Comparison of ENCODE assay signal across 8 cellular contexts in the genomic region with DNA sequence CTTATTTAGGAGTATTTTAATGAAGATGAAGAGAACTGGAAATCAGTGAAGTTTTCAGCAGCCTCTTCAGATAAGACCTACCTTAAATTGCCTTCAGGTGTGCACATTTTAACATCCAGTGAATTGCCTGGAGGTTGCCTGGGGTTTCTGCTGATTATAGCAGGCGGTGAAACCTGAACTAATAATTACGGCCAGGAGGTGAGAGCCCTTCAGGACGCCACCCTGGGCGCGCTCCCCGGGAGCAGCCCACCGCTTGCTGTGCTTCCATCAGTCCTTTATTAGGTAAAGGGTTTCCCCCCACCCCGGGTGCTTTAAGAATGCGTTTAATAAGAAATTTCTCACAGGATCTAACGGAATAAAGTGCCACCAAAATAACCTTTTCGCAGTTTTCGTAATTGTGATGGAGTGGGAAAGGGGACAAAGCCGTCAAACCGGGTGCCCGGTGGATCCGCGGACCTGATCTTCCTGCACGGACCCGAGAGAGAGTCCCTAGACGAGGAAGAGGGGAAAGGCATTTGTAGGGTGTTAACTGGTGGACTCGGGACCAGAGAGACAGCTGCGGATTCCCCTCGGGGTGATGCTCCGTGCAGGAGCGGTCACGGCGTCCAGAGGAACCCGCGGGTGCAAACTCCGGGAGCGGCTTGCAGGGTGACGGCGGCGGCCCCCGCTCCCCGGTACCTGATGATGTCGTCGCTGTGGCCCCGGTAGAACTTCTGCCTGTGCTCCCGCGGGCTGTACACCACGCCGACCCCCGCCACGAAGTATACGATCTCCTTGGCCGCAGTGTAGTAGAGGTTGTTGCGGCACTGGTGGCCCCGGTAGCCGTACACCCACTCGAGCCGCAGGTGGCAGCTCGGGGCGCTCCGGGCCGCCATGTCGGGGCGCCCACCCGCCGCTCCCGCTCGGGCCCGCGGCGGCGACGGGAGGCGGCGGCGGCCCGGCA. TPM values are rescaled to one million over a fixed set of nuclear protein-coding genes. Genes with fewer than 3 reads are reported as not detected.
A peak's percentile ranks its signal among the peaks of the same experiment; 100 is the strongest.
DNase-seq lines count a peak whose midpoint lies in the region; ATAC-seq and TF ChIP-seq lines count a peak whose summit lies in the region.

No MANE protein-coding gene starts in this region.

- no peaks in the 10 kb centered on the region for H3K9me2 ChIP-seq in PC-9 (ENCODE audit: insufficient read depth)

- peak overlapping the region; percentile 66 for H3K4me3 Mint-ChIP-seq in Calu3 (ENCODE audit: low read depth, unreplicated experiment)

- peak; percentile 10 for ATAC-seq in HG02588 (IDR thresholded peaks at IDR 0.05; ENCODE audit: unreplicated experiment)
- ATAC-seq in GM21381 (IDR thresholded peaks at IDR 0.05; ENCODE audit: unreplicated experiment), result no peak

- H3F3A ChIP-seq in PC-9 (ENCODE audit: insufficient read depth, low read depth), result no peaks in the 10 kb centered on the region

- peaks cover 20% of the 10 kb centered on the region for H3K27me3 Mint-ChIP-seq in Calu3 (ENCODE audit: unreplicated experiment)

- no peaks in the 10 kb centered on the region for H3K9me3 Mint-ChIP-seq in Calu3 (ENCODE audit: low read depth, unreplicated experiment)

- no peaks in the 10 kb centered on the region for H3K4me1 Mint-ChIP-seq in Calu3 (ENCODE audit: low read depth, unreplicated experiment)

- H3K27me3 ChIP-seq in PC-9 (ENCODE audit: insufficient read depth, low read depth), result no peaks in the 10 kb centered on the region

- H3K4me3 ChIP-seq in PC-9 (peak overlapping the region; percentile 63), cardiac fibroblast (replicated peaks in 1 of 2; ENCODE audit: low read depth in 2 of 2, low read length in 2 of 2) (peak overlapping the region; percentile 38 to 62)

- BruUV-seq in Calu3 (replicated peaks; lab: Mats Ljungman, UMichigan) (no TSS peak), PC-9 (replicated peaks; lab: Mats Ljungman, UMichigan) (no TSS peak)

- POLR2A ChIA-PET in PC-9 (lab: Charles Lee; ENCODE audit: unreplicated experiment), result no interaction called here

- no peaks in the 10 kb centered on the region for H4K20me1 ChIP-seq in PC-9 (ENCODE audit: insufficient read depth)

- peak overlapping the region; percentile 91 for H2AFZ ChIP-seq in PC-9

- H3K4me2 ChIP-seq in PC-9, result peak overlapping the region; percentile 88

- no peaks in the 10 kb centered on the region for H3K79me2 ChIP-seq in PC-9 (ENCODE audit: low read depth)

- no peak overlapping the region for H3K27ac Mint-ChIP-seq in Calu3 (ENCODE audit: unreplicated experiment)

- no peaks in the 10 kb centered on the region for H3K4me1 ChIP-seq in PC-9 (replicated peaks; ENCODE audit: insufficient read depth)

- H3K36me3 ChIP-seq in PC-9 (ENCODE audit: low read depth), result no peaks in the 10 kb centered on the region

- TF ChIP-seq CTCF in Calu3 (IDR thresholded peaks at IDR 0.05; ENCODE audit: unreplicated experiment), result no peak
- no peak for TF ChIP-seq CTCF in PC-9 (conservative IDR thresholded peaks at IDR 0.05)
- TF ChIP-seq CTCF in cardiac fibroblast (IDR thresholded peaks at IDR 0.05; ENCODE audit: low read depth, low read length), result no peak

- DNase-seq in Calu3 (peak; percentile 12), PC-9 (no peak), cardiac fibroblast (ENCODE audit: low read depth in 2 of 2) (no peak), left kidney (ENCODE audit: low read depth, low spot score) (peak; percentile 49), mesenteric fat pad (ENCODE audit: low spot score) (no peak)
- peak; percentile 25 for DNase-seq in stimulated activated CD4-positive, alpha-beta T cell treated with anti-CD3 and anti-CD28 coated beads, Interleukin-4, amount 100 ng/mL, for 24 hours

- intact Hi-C loops in Calu3 (cut with micrococcal nuclease; ENCODE audit: unreplicated experiment) (loop anchor here (10.0 kb wide), 1 partner anchor 127 kb away; no protein-coding TSS in a partner anchor), PC-9 (cut with micrococcal nuclease; ENCODE audit: unreplicated experiment) (loop anchor here (2.0 kb wide), 1 partner anchor 33 kb away; a partner anchor contains a TSS)

- peaks cover 21% of the 10 kb centered on the region for H3K36me3 Mint-ChIP-seq in Calu3 (ENCODE audit: insufficient read depth, unreplicated experiment)

- H3K27ac ChIP-seq in PC-9, result no peak overlapping the region

- CTCF ChIA-PET in Calu3 (lab: Charles Lee) (interaction anchor here (0.6 kb wide), 1 partner anchor 14 kb away, joined by 3 read pairs; no protein-coding TSS in a partner anchor), PC-9 (lab: Charles Lee) (no interaction called here)

- no peaks in the 10 kb centered on the region for H3K9me3 ChIP-seq in PC-9 (ENCODE audit: insufficient read depth, low read depth)

RNA-seq across cellular contexts. Expression of a gene that starts 0.9 kb away (rescaled TPM):
- total RNA-seq in Calu3 (2022) (0.52 and 0.78 TPM in 2 replicates), PC-9 (2021) (0.43 and 0.46 TPM in 2 replicates), mesenteric fat pad (0.13 TPM)

RNA-seq across cellular contexts. Expression of a gene that starts 32.6 kb away (rescaled TPM):
- total RNA-seq in Calu3 (2022), result 16.9 and 17.0 TPM in 2 replicates
- total RNA-seq in PC-9 (2021), result 8.1 and 8.5 TPM in 2 replicates
- total RNA-seq in mesenteric fat pad, result 18.9 TPM

Comparison
In these comparisons a context has a peak if more than half of its experiments do, and no peak if none do; other contexts are left out.
1. DNase-seq: peak in Calu3 (single experiment), left kidney (single experiment) and stimulated activated CD4-positive, alpha-beta T cell treated with anti-CD3 and anti-CD28 coated beads, Interleukin-4, amount 100 ng/mL, for 24 hours (single experiment); none in PC-9 (0 of 2), cardiac fibroblast (0 of 2) and mesenteric fat pad (single experiment).